In genomic region chr2:219272351-219272750, GRCh38 we compare ENCODE assay signal across 28 cellular contexts. TPM values are rescaled to one million over a fixed set of nuclear protein-coding genes. Genes with fewer than 3 reads are reported as not detected.
"Had no signal": no experiment of that assay in that cellular context is flagged by ENCODE, and none has a peak within 500 bp of the region (broad histone marks: within the 10 kb centered on the region; RNA-seq: fewer than 3 reads in every experiment).

No MANE protein-coding gene starts in this region.

- DNase-seq: activated CD4-positive, alpha-beta T cell treated with anti-CD3 and anti-CD28 coated beads for 1 hour; activated CD4-positive, alpha-beta T cell treated with anti-CD3 and anti-CD28 coated beads, Interleukin-2, amount 50 U/mL, for 1 hour; activated CD8-positive, alpha-beta T cell treated with anti-CD3 and anti-CD28 coated beads, Interleukin-2, amount 10 ng/mL, durations not matched to agents 7 days and 5 days; activated naive CD4-positive, alpha-beta T cell treated with Interleukin-2 at 50 U/mL for 16 hours; activated naive CD8-positive, alpha-beta T cell treated with anti-CD3 and anti-CD28 coated beads, Interleukin-2, amount 10 ng/mL, durations not matched to agents 7 days and 5 days; activated T-cell treated with anti-CD3 and anti-CD28 coated beads, Interleukin-2, amount 50 U/mL, for 48 hours; amygdala; effector CD8-positive, alpha-beta T cell; glutamatergic neuron; immature natural killer cell; kidney glomerular epithelial cell; left ventricle myocardium inferior; naive thymus-derived CD8-positive, alpha-beta T cell; stimulated activated CD4-positive, alpha-beta T cell treated with anti-CD3 and anti-CD28 coated beads, Interleukin-2, amount 100 ng/mL, for 48 hours; stimulated activated CD8-positive, alpha-beta memory T cell treated with anti-CD3 and anti-CD28 coated beads, Interleukin-4, amount 100 ng/mL, for 48 hours; stimulated activated naive B cell treated with anti-CD40 and anti-IgM and Interleukin-4, amounts not matched to agents 10 μg/mL and 1 μg/mL and 100 μg/mL, for 72 hours; transverse colon had no signal

- H3K4me3 Mint-ChIP-seq: activated CD8-positive, alpha-beta T cell treated with anti-CD3 and anti-CD28 coated beads, Interleukin-2, amount 10 ng/mL, durations not matched to agents 7 days and 5 days; activated naive CD8-positive, alpha-beta T cell treated with anti-CD3 and anti-CD28 coated beads, Interleukin-2, amount 10 ng/mL, durations not matched to agents 7 days and 5 days; brain; dendritic cell treated with granulocyte-macrophage colony-stimulating factor and Interleukin-4, amounts not matched to agents 40 ng/mL and 50 ng/mL, for 4 days; immature natural killer cell; mesothelial cell of epicardium; naive thymus-derived CD8-positive, alpha-beta T cell; stimulated activated naive B cell treated with anti-CD40 and anti-IgM and Interleukin-4, amounts not matched to agents 10 μg/mL and 1 μg/mL and 100 μg/mL, for 72 hours; T-helper 2 cell treated with Interferon-gamma antibody and Interleukin-4, amounts not matched to agents 5 μg/mL and 100 μg/mL, for 36 hours had no signal

- H2AFZ ChIP-seq: hepatocyte had no signal

- H3K9me3 ChIP-seq: left ventricle myocardium inferior, transverse colon had no signal

- H3K4me2 ChIP-seq: hepatocyte had no signal

- H3K36me3 ChIP-seq: left ventricle myocardium inferior, transverse colon had no signal

- H3K27me3 ChIP-seq: foreskin keratinocyte, hepatocyte, transverse colon had no signal

- H3K27ac ChIP-seq: hepatocyte, left ventricle myocardium inferior, transverse colon had no signal

- H3K4me3 ChIP-seq: hepatocyte, left ventricle myocardium inferior, transverse colon had no signal

- H3K79me2 ChIP-seq: hepatocyte had no signal

- H3K36me3 Mint-ChIP-seq: activated naive CD8-positive, alpha-beta T cell treated with anti-CD3 and anti-CD28 coated beads, Interleukin-2, amount 10 ng/mL, durations not matched to agents 7 days and 5 days; brain; immature natural killer cell; mesothelial cell of epicardium; naive thymus-derived CD8-positive, alpha-beta T cell; stimulated activated naive B cell treated with anti-CD40 and anti-IgM and Interleukin-4, amounts not matched to agents 10 μg/mL and 1 μg/mL and 100 μg/mL, for 72 hours had no signal

- ATAC-seq: activated CD8-positive, alpha-beta T cell treated with anti-CD3 and anti-CD28 coated beads, Interleukin-2, amount 10 ng/mL, durations not matched to agents 7 days and 5 days; foreskin keratinocyte; naive thymus-derived CD8-positive, alpha-beta T cell; stimulated activated naive B cell treated with anti-CD40 and anti-IgM and Interleukin-4, amounts not matched to agents 10 μg/mL and 1 μg/mL and 100 μg/mL, for 72 hours had no signal

- H3K9me3 Mint-ChIP-seq: activated naive CD8-positive, alpha-beta T cell treated with anti-CD3 and anti-CD28 coated beads, Interleukin-2, amount 10 ng/mL, durations not matched to agents 7 days and 5 days; brain; dendritic cell treated with granulocyte-macrophage colony-stimulating factor and Interleukin-4, amounts not matched to agents 40 ng/mL and 50 ng/mL, for 4 days; immature natural killer cell; mesothelial cell of epicardium; naive thymus-derived CD8-positive, alpha-beta T cell; stimulated activated naive B cell treated with anti-CD40 and anti-IgM and Interleukin-4, amounts not matched to agents 10 μg/mL and 1 μg/mL and 100 μg/mL, for 72 hours; T-helper 2 cell treated with Interferon-gamma antibody and Interleukin-4, amounts not matched to agents 5 μg/mL and 100 μg/mL, for 36 hours had no signal

- H3K27ac Mint-ChIP-seq: activated CD8-positive, alpha-beta T cell treated with anti-CD3 and anti-CD28 coated beads, Interleukin-2, amount 10 ng/mL, durations not matched to agents 7 days and 5 days; activated naive CD8-positive, alpha-beta T cell treated with anti-CD3 and anti-CD28 coated beads, Interleukin-2, amount 10 ng/mL, durations not matched to agents 7 days and 5 days; dendritic cell treated with granulocyte-macrophage colony-stimulating factor and Interleukin-4, amounts not matched to agents 40 ng/mL and 50 ng/mL, for 4 days; mesothelial cell of epicardium; progenitor cell of endocrine pancreas; stimulated activated naive B cell treated with anti-CD40 and anti-IgM and Interleukin-4, amounts not matched to agents 10 μg/mL and 1 μg/mL and 100 μg/mL, for 72 hours; T-helper 2 cell treated with Interferon-gamma antibody and Interleukin-4, amounts not matched to agents 5 μg/mL and 100 μg/mL, for 36 hours had no signal

- H3K27me3 Mint-ChIP-seq: stimulated activated naive B cell treated with anti-CD40 and anti-IgM and Interleukin-4, amounts not matched to agents 10 μg/mL and 1 μg/mL and 100 μg/mL, for 72 hours had no signal

RNA-seq across cellular contexts. Expression of gene TUBA4B, which starts 19.3 kb away (rescaled TPM):
- total RNA-seq: activated CD8-positive, alpha-beta T cell treated with anti-CD3 and anti-CD28 coated beads, Interleukin-2, amount 10 ng/mL, durations not matched to agents 7 days and 5 days; activated naive CD8-positive, alpha-beta T cell treated with anti-CD3 and anti-CD28 coated beads, Interleukin-2, amount 10 ng/mL, durations not matched to agents 7 days and 5 days; cardiac septum; foreskin keratinocyte; left ventricle myocardium inferior; lung microvascular endothelial cell; mesothelial cell of epicardium; naive thymus-derived CD8-positive, alpha-beta T cell; osteocyte; progenitor cell of endocrine pancreas; temporal lobe; transverse colon had no signal
- polyA plus RNA-seq: hepatocyte; immature natural killer cell; naive thymus-derived CD8-positive, alpha-beta T cell had no signal
